ENCODE assay signal across 8 cellular contexts in the genomic region with DNA sequence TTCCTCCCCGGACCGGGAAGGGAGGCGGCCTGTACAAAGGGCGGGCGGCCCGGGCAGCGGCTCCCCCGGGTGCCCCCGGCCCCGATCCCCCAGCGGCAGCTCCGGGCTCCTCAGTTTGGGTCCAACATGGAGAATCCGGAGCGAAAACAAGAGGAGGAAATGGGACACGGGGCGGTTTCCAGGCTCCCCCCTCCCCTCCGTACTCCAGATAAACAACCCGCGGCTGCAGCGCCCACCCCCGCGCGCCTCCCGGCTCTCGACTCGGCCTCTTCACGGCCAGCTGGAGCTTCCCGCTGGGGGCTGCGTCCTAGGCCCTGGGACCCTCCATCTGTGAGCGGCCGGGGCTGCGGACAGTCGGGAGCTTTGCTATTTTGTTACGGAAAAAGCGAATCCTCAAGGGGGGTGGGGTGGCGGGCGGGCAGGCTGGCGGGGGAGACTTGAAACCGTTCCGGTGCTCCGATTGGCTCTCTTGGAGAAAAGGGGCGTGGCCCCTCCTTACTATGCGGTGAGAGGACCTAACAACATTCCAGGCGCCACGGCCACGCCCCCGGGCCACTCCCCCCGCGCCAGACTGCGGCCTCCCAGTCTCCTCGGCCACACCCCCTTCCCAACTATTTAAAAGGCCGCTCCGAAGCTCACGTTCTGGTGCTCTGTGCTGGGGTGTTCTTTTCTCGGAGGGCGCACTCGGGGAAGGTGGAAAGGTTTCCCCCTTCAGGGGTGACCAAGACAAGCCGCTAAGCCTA. TPM values are rescaled to one million over a fixed set of nuclear protein-coding genes. Genes with fewer than 3 reads are reported as not detected.
DNase-seq lines count a peak whose midpoint lies in the region; ATAC-seq and TF ChIP-seq lines count a peak whose summit lies in the region.

Gene CTDSP2 (minus strand): TSS at position 153 of the 743 bp plus-strand sequence. CDS start 294 bp downstream, outside the sequence.

- TF ChIP-seq CTCF in GM12864 (IDR thresholded peaks at IDR 0.05; ENCODE audit: low read depth, low read length, missing control alignments) (peak; percentile 12), prostate gland (IDR thresholded peaks at IDR 0.05) (peak in 1 of 4 experiments; percentile 6)

- WGBS in prostate gland = under 1% methylated on average over 41 of the region's 58 CpGs

- H3K36me3 ChIP-seq in prostate gland = no peaks in the 10 kb centered on the region

- H3K27ac ChIP-seq in prostate gland = peak within 1 kb of the TSS; percentile 98 to 100

- peak; percentile 95 for TF ChIP-seq POLR2A in prostate gland (IDR thresholded peaks at IDR 0.05)

- no peaks in the 10 kb centered on the region for H3K9me3 ChIP-seq in prostate gland

- peak within 1 kb of the TSS; percentile 68 for H3K27ac Mint-ChIP-seq in T-helper 2 cell treated with Interferon-gamma antibody and Interleukin-4, amounts not matched to agents 5 μg/mL and 100 μg/mL, for 36 hours

- peak; percentile 91 for DNase-seq in GM12864 (ENCODE audit: low read depth)
- DNase-seq in NCI-H2029 (lab: John Stamatoyannopoulos, UW) = peak; percentile 98
- DNase-seq in T-helper 2 cell treated with Interferon-gamma antibody and Interleukin-4, amounts not matched to agents 5 μg/mL and 100 μg/mL, for 36 hours (ENCODE audit: low spot score) = peak; percentile 90
- DNase-seq in anterior cingulate cortex (lab: John Stamatoyannopoulos, UW) = peak; percentile 86 to 99 (median 98)
- peak; percentile 100 for DNase-seq in left ventricle myocardium superior
- peak; percentile 100 for DNase-seq in prostate gland (ENCODE audit: low spot score)
- peak; percentile 100 for DNase-seq in ureter (ENCODE audit: low spot score)

- no peaks in the 10 kb centered on the region for H3K9me3 Mint-ChIP-seq in T-helper 2 cell treated with Interferon-gamma antibody and Interleukin-4, amounts not matched to agents 5 μg/mL and 100 μg/mL, for 36 hours

- intact Hi-C loops in left ventricle myocardium superior (cut with micrococcal nuclease) = no loop called here
- intact Hi-C loops in prostate gland (cut with DNase I) = loop anchor here (2.0 kb wide), 1 partner anchor 18 kb away; no protein-coding TSS in a partner anchor

- H3K4me3 ChIP-seq in GM12864 (ENCODE audit: low read depth, low read length) (peak within 1 kb of the TSS; percentile 80), prostate gland (peak within 1 kb of the TSS; percentile 99 to 100)

- peaks cover 8% of the 10 kb centered on the region for H3K36me3 Mint-ChIP-seq in T-helper 2 cell treated with Interferon-gamma antibody and Interleukin-4, amounts not matched to agents 5 μg/mL and 100 μg/mL, for 36 hours (ENCODE audit: low read depth)

- H3K4me1 ChIP-seq in prostate gland (replicated peaks) = peaks cover 20% of the 10 kb centered on the region

- peaks cover 34% of the 10 kb centered on the region for H3K4me1 Mint-ChIP-seq in T-helper 2 cell treated with Interferon-gamma antibody and Interleukin-4, amounts not matched to agents 5 μg/mL and 100 μg/mL, for 36 hours (ENCODE audit: low read depth)

- ATAC-seq in HG02885 (IDR thresholded peaks at IDR 0.05; ENCODE audit: poor library complexity, unreplicated experiment) = peak; percentile 49
- peak; percentile 87 for ATAC-seq in left ventricle myocardium superior

- peak within 1 kb of the TSS; percentile 82 for H3K4me3 Mint-ChIP-seq in T-helper 2 cell treated with Interferon-gamma antibody and Interleukin-4, amounts not matched to agents 5 μg/mL and 100 μg/mL, for 36 hours

- H3K27me3 Mint-ChIP-seq in T-helper 2 cell treated with Interferon-gamma antibody and Interleukin-4, amounts not matched to agents 5 μg/mL and 100 μg/mL, for 36 hours (ENCODE audit: low read depth) = peaks cover 38% of the 10 kb centered on the region

- H3K27me3 ChIP-seq in prostate gland (replicated peaks; ENCODE audit: insufficient read depth) = no peaks in the 10 kb centered on the region

RNA-seq across cellular contexts. Expression of gene CTDSP2, which starts in this region (rescaled TPM):
- total RNA-seq in left ventricle myocardium superior (104 TPM), prostate gland (100 to 1,000 TPM in 1 of 2 donors, 10 to 100 TPM in 1; 99.2 to 159 TPM), ureter (130 TPM)

Comparison
In these comparisons a context has a peak if more than half of its experiments do, and no peak if none do; other contexts are left out.
1. Peak in every context shown above with its lines: DNase-seq, ATAC-seq, H3K4me3 ChIP-seq and H3K27ac ChIP-seq.